Comparison of ENCODE assay signal across 17 cellular contexts in the genomic region with DNA sequence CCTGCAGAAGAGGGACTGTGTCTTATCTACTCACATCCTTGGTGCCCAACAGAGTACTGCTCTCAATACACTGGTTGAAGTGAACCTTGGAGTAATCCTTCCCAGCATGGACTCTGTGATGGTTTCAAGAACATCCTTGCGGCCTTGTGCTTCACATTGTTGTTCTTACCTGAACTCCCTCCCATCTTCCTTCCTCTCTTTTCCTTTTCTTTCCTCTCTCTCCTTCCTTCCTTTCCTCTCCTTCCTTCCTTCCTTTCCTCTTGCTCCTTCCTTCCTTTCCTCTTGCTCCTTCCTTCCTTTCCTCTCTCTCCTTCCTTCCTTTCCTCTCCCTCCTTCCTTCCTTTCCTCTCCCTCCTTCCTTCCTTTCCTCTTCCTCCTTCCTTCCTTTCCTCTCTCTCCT. TPM values are rescaled to one million over a fixed set of nuclear protein-coding genes. Genes with fewer than 3 reads are reported as not detected.
"Had no signal": no experiment of that assay in that cellular context is flagged by ENCODE, and none has a peak within 500 bp of the region (broad histone marks: within the 10 kb centered on the region; RNA-seq: fewer than 3 reads in every experiment).

No MANE protein-coding gene starts in this region.

- H3K36me3 ChIP-seq: gastrocnemius medialis had no signal

- H3K4me1 Mint-ChIP-seq: endodermal cell, memory B cell had no signal

- H3K9me3 ChIP-seq: gastrocnemius medialis, lower lobe of right lung, right atrium auricular region, sigmoid colon had no signal

- H3K4me3 Mint-ChIP-seq: endodermal cell; memory B cell; natural killer cell treated with Interleukin-12 subunit alpha and Interleukin-12 subunit beta and Interleukin-15 and Interleukin-18, amount 100 ng/mL, for 72 hours had no signal

- DNase-seq: effector CD4-positive, alpha-beta T cell; endodermal cell; gastrocnemius medialis; glutamatergic neuron; islet precursor cell; lower lobe of right lung; midbrain; posterior cingulate gyrus; stimulated activated CD4-positive, alpha-beta T cell treated with anti-CD3 and anti-CD28 coated beads, Interleukin-2, amount 100 ng/mL, for 24 hours; stimulated activated naive CD4-positive, alpha-beta T cell treated with Interleukin-2 at 50 U/mL for 16 hours; trophoblast cell had no signal

- H3K36me3 Mint-ChIP-seq: memory B cell; natural killer cell treated with Interleukin-12 subunit alpha and Interleukin-12 subunit beta and Interleukin-15 and Interleukin-18, amount 100 ng/mL, for 72 hours had no signal

- H3K27me3 ChIP-seq: gastrocnemius medialis, right atrium auricular region, sigmoid colon had no signal

- H3K27ac Mint-ChIP-seq: endodermal cell; memory B cell; natural killer cell treated with Interleukin-12 subunit alpha and Interleukin-12 subunit beta and Interleukin-15 and Interleukin-18, amount 100 ng/mL, for 72 hours had no signal

- H3K27ac ChIP-seq: lower lobe of right lung, right atrium auricular region, skin epidermis had no signal

- H3K4me3 ChIP-seq: coronary artery, gastrocnemius medialis, lower lobe of right lung, right atrium auricular region, sigmoid colon, skin epidermis had no signal

- H3K9me3 Mint-ChIP-seq: endodermal cell; memory B cell; natural killer cell treated with Interleukin-12 subunit alpha and Interleukin-12 subunit beta and Interleukin-15 and Interleukin-18, amount 100 ng/mL, for 72 hours had no signal

RNA-seq across cellular contexts. Expression of a gene that starts 26.3 kb away (rescaled TPM):
- total RNA-seq: natural killer cell treated with Interleukin-12 subunit alpha and Interleukin-12 subunit beta and Interleukin-15 and Interleukin-18, amount 100 ng/mL, for 72 hours had no signal
